28 cellular contexts compared by ENCODE assay signal in genomic region chr2:174563530-174564282, GRCh38. TPM values are rescaled to one million over a fixed set of nuclear protein-coding genes. Genes with fewer than 3 reads are reported as not detected.
DNase-seq lines count a peak whose midpoint lies in the region; ATAC-seq lines count a peak whose summit lies in the region.
"Had no signal": no experiment of that assay in that cellular context is flagged by ENCODE, and none has a peak within 500 bp of the region (broad histone marks: within the 10 kb centered on the region; RNA-seq: fewer than 3 reads in every experiment).

No MANE protein-coding gene starts in this region.

- H3K4me3 ChIP-seq in CD4-positive, alpha-beta memory T cell (ENCODE audit: low read length in 2 of 2) = no peak overlapping the region
- H3K4me3 ChIP-seq: BLaER1, dorsolateral prefrontal cortex, gastrocnemius medialis, psoas muscle, sigmoid colon had no signal

- H3K4me1 Mint-ChIP-seq in activated CD4-positive, alpha-beta memory T cell treated with anti-CD3 and anti-CD28 coated beads for 36 hours (ENCODE audit: low read depth) = peaks cover 40% of the 10 kb centered on the region
- peaks cover 18% of the 10 kb centered on the region for H3K4me1 Mint-ChIP-seq in activated CD4-positive, alpha-beta memory T cell treated with anti-CD3 and anti-CD28 coated beads, Interleukin-2, amount 10 ng/mL, durations not matched to agents 7 days and 5 days
- peaks cover 8 to 23% (median 17%) of the 10 kb centered on the region in 4 donors for H3K4me1 Mint-ChIP-seq in CD4-positive, alpha-beta memory T cell
- peaks cover 7% of the 10 kb centered on the region for H3K4me1 Mint-ChIP-seq in activated T-helper 2 cell treated with anti-CD3 and anti-CD28 coated beads, Interferon-gamma antibody, Interleukin-2, Interleukin-4, amounts not matched to agents 10 μg/mL and 5 μg/mL and 100 μg/mL, durations not matched to agents 14 hours and 24 hours and 36 hours (ENCODE audit: low read depth)
- H3K4me1 Mint-ChIP-seq in naive thymus-derived CD8-positive, alpha-beta T cell = peaks cover 3 to 6% (median 4%) of the 10 kb centered on the region in 4 donors

- peaks cover 87% of the 10 kb centered on the region for H3K36me3 ChIP-seq in CD4-positive, alpha-beta memory T cell (ENCODE audit: insufficient read depth, low read length)
- H3K36me3 ChIP-seq: gastrocnemius medialis had no signal

- H3K4me3 Mint-ChIP-seq in activated CD4-positive, alpha-beta memory T cell treated with anti-CD3 and anti-CD28 coated beads for 36 hours = no peak overlapping the region
- H3K4me3 Mint-ChIP-seq in activated CD4-positive, alpha-beta memory T cell treated with anti-CD3 and anti-CD28 coated beads, Interleukin-2, amount 10 ng/mL, durations not matched to agents 7 days and 5 days = no peak overlapping the region
- no peak overlapping the region for H3K4me3 Mint-ChIP-seq in CD4-positive, alpha-beta memory T cell
- no peak overlapping the region for H3K4me3 Mint-ChIP-seq in activated T-helper 2 cell treated with anti-CD3 and anti-CD28 coated beads, Interferon-gamma antibody, Interleukin-2, Interleukin-4, amounts not matched to agents 10 μg/mL and 5 μg/mL and 100 μg/mL, durations not matched to agents 14 hours and 24 hours and 36 hours (ENCODE audit: low read depth)
- H3K4me3 Mint-ChIP-seq in naive thymus-derived CD8-positive, alpha-beta T cell = no peak overlapping the region
- H3K4me3 Mint-ChIP-seq: IgD-negative memory B cell; mesothelial cell of epicardium; T-helper 1 cell treated with Interleukin-12 subunit alpha and Interleukin-12 subunit beta and Interleukin-4 antibody, amounts not matched to agents 30 μg/mL and 1 μg/mL, for 36 hours had no signal

- H3K4me1 ChIP-seq in CD4-positive, alpha-beta memory T cell (ENCODE audit: insufficient read depth, low read length) = no peaks in the 10 kb centered on the region
- H3K4me1 ChIP-seq: BLaER1 had no signal

- CTCF ChIA-PET in activated CD4-positive, alpha-beta memory T cell treated with anti-CD3 and anti-CD28 coated beads for 36 hours (lab: Charles Lee) = interaction anchor here (0.8 to 1.7 kb wide), 3 partner anchors 9 to 17 kb away, joined by 3 to 5 read pairs (median 3); no protein-coding TSS in a partner anchor
- CTCF ChIA-PET in activated CD4-positive, alpha-beta memory T cell treated with anti-CD3 and anti-CD28 coated beads, Interleukin-2, amount 10 ng/mL, durations not matched to agents 7 days and 5 days (lab: Charles Lee) = interaction anchor here (2.0 to 2.4 kb wide), 3 partner anchors 100 to 124 kb away, joined by 5 to 10 read pairs (median 7); no protein-coding TSS in a partner anchor
- CTCF ChIA-PET in CD4-positive, alpha-beta memory T cell (lab: Charles Lee; ENCODE audit: partially characterized antibody) = interaction anchor here (1.0 to 26.1 kb wide), 3 partner anchors 37 to 136 kb away, joined by 4 to 430 read pairs (median 4); partner anchors contain the start of gene WIPF1

- H3K27ac Mint-ChIP-seq in activated CD4-positive, alpha-beta memory T cell treated with anti-CD3 and anti-CD28 coated beads for 36 hours = peak overlapping the region; percentile 60
- H3K27ac Mint-ChIP-seq in activated CD4-positive, alpha-beta memory T cell treated with anti-CD3 and anti-CD28 coated beads, Interleukin-2, amount 10 ng/mL, durations not matched to agents 7 days and 5 days = no peak overlapping the region
- peak overlapping the region in 4 of 7 donors; percentile 32 to 67 (median 49) for H3K27ac Mint-ChIP-seq in CD4-positive, alpha-beta memory T cell
- peak overlapping the region; percentile 22 for H3K27ac Mint-ChIP-seq in activated T-helper 2 cell treated with anti-CD3 and anti-CD28 coated beads, Interferon-gamma antibody, Interleukin-2, Interleukin-4, amounts not matched to agents 10 μg/mL and 5 μg/mL and 100 μg/mL, durations not matched to agents 14 hours and 24 hours and 36 hours
- peak overlapping the region in 8 of 10 donors; percentile 25 to 81 (median 58) for H3K27ac Mint-ChIP-seq in naive thymus-derived CD8-positive, alpha-beta T cell
- H3K27ac Mint-ChIP-seq: mesothelial cell of epicardium; T-helper 1 cell treated with Interleukin-12 subunit alpha and Interleukin-12 subunit beta and Interleukin-4 antibody, amounts not matched to agents 30 μg/mL and 1 μg/mL, for 36 hours had no signal

- peaks cover 50% of the 10 kb centered on the region for H3K36me3 Mint-ChIP-seq in activated CD4-positive, alpha-beta memory T cell treated with anti-CD3 and anti-CD28 coated beads for 36 hours
- H3K36me3 Mint-ChIP-seq in activated CD4-positive, alpha-beta memory T cell treated with anti-CD3 and anti-CD28 coated beads, Interleukin-2, amount 10 ng/mL, durations not matched to agents 7 days and 5 days (ENCODE audit: low read depth) = peaks cover 85% of the 10 kb centered on the region
- H3K36me3 Mint-ChIP-seq in CD4-positive, alpha-beta memory T cell = peaks cover 55 to 87% of the 10 kb centered on the region in 2 donors
- peaks cover 83% of the 10 kb centered on the region for H3K36me3 Mint-ChIP-seq in activated T-helper 2 cell treated with anti-CD3 and anti-CD28 coated beads, Interferon-gamma antibody, Interleukin-2, Interleukin-4, amounts not matched to agents 10 μg/mL and 5 μg/mL and 100 μg/mL, durations not matched to agents 14 hours and 24 hours and 36 hours (ENCODE audit: low read depth)
- peaks cover 0 to 90% (median 17%) of the 10 kb centered on the region in 3 donors for H3K36me3 Mint-ChIP-seq in naive thymus-derived CD8-positive, alpha-beta T cell

- H3K9me3 ChIP-seq in CD4-positive, alpha-beta memory T cell (ENCODE audit: control insufficient read depth in 1 of 2, low read length in 2 of 2) = no peaks in the 10 kb centered on the region
- H3K9me3 ChIP-seq: BLaER1, gastrocnemius medialis, psoas muscle, sigmoid colon had no signal

- DNase-seq in activated CD4-positive, alpha-beta memory T cell treated with anti-CD3 and anti-CD28 coated beads for 36 hours = no peak
- no peak for DNase-seq in activated CD4-positive, alpha-beta memory T cell treated with anti-CD3 and anti-CD28 coated beads, Interleukin-2, amount 10 ng/mL, durations not matched to agents 7 days and 5 days
- no peak for DNase-seq in CD4-positive, alpha-beta memory T cell
- DNase-seq in activated T-helper 2 cell treated with anti-CD3 and anti-CD28 coated beads, Interferon-gamma antibody, Interleukin-2, Interleukin-4, amounts not matched to agents 10 μg/mL and 5 μg/mL and 100 μg/mL, durations not matched to agents 14 hours and 24 hours and 36 hours (ENCODE audit: low spot score) = no peak
- no peak for DNase-seq in naive thymus-derived CD8-positive, alpha-beta T cell
- DNase-seq in RPMI8226 = no peak
- DNase-seq: activated CD4-positive, alpha-beta T cell treated with anti-CD3 and anti-CD28 coated beads, Interleukin-2, amount 50 U/mL, for 4 hours; activated CD4-positive, CD25-positive, alpha-beta regulatory T cell; activated gamma-delta T cell; amygdala; DMS79 treated with DMSO at 0.1 percent for 48 hours; dorsolateral prefrontal cortex; gastrocnemius medialis; GDM1; NCI-H510A treated with DMSO at 0.1 percent for 48 hours; occipital lobe; OCI-M1; psoas muscle; sigmoid colon; stimulated activated CD4-positive, alpha-beta T cell treated with anti-CD3 and anti-CD28 coated beads, Interleukin-12 subunit alpha, Interleukin-12 subunit beta, amount 100 ng/mL, for 4 hours; stimulated activated CD4-positive, alpha-beta T cell treated with anti-CD3 and anti-CD28 coated beads, Interleukin-2, amount 100 ng/mL, for 48 hours; trophoblast cell had no signal

- no peaks in the 10 kb centered on the region for H3K27me3 Mint-ChIP-seq in activated CD4-positive, alpha-beta memory T cell treated with anti-CD3 and anti-CD28 coated beads for 36 hours
- H3K27me3 Mint-ChIP-seq in activated CD4-positive, alpha-beta memory T cell treated with anti-CD3 and anti-CD28 coated beads, Interleukin-2, amount 10 ng/mL, durations not matched to agents 7 days and 5 days = no peaks in the 10 kb centered on the region
- H3K27me3 Mint-ChIP-seq in CD4-positive, alpha-beta memory T cell = no peaks in the 10 kb centered on the region
- no peaks in the 10 kb centered on the region for H3K27me3 Mint-ChIP-seq in activated T-helper 2 cell treated with anti-CD3 and anti-CD28 coated beads, Interferon-gamma antibody, Interleukin-2, Interleukin-4, amounts not matched to agents 10 μg/mL and 5 μg/mL and 100 μg/mL, durations not matched to agents 14 hours and 24 hours and 36 hours (ENCODE audit: low read depth)
- H3K27me3 Mint-ChIP-seq in naive thymus-derived CD8-positive, alpha-beta T cell = no peaks in the 10 kb centered on the region
- H3K27me3 Mint-ChIP-seq: IgD-negative memory B cell had no signal

- POLR2A ChIA-PET in activated CD4-positive, alpha-beta memory T cell treated with anti-CD3 and anti-CD28 coated beads for 36 hours (lab: Charles Lee) = interaction anchor here (1.5 kb wide), 1 partner anchor 70 kb away, joined by 4 read pairs; no protein-coding TSS in a partner anchor
- POLR2A ChIA-PET in activated CD4-positive, alpha-beta memory T cell treated with anti-CD3 and anti-CD28 coated beads, Interleukin-2, amount 10 ng/mL, durations not matched to agents 7 days and 5 days (lab: Charles Lee) = no interaction called here
- POLR2A ChIA-PET in CD4-positive, alpha-beta memory T cell (lab: Charles Lee; ENCODE audit: partially characterized antibody) = interaction anchor here (0.5 to 9.6 kb wide), 6 partner anchors 9 to 1424 kb away, joined by 3 to 53 read pairs (median 4); partner anchors contain the start of gene WIPF1
- POLR2A ChIA-PET in naive thymus-derived CD8-positive, alpha-beta T cell (lab: Charles Lee) = no interaction called here

- no peaks in the 10 kb centered on the region for H3K27me3 ChIP-seq in CD4-positive, alpha-beta memory T cell (ENCODE audit: insufficient read depth, low read length)
- H3K27me3 ChIP-seq: BLaER1, dorsolateral prefrontal cortex, gastrocnemius medialis, sigmoid colon had no signal

- no peaks in the 10 kb centered on the region for H3K9me3 Mint-ChIP-seq in activated CD4-positive, alpha-beta memory T cell treated with anti-CD3 and anti-CD28 coated beads for 36 hours
- H3K9me3 Mint-ChIP-seq in activated CD4-positive, alpha-beta memory T cell treated with anti-CD3 and anti-CD28 coated beads, Interleukin-2, amount 10 ng/mL, durations not matched to agents 7 days and 5 days = no peaks in the 10 kb centered on the region
- no peaks in the 10 kb centered on the region for H3K9me3 Mint-ChIP-seq in CD4-positive, alpha-beta memory T cell
- no peaks in the 10 kb centered on the region for H3K9me3 Mint-ChIP-seq in activated T-helper 2 cell treated with anti-CD3 and anti-CD28 coated beads, Interferon-gamma antibody, Interleukin-2, Interleukin-4, amounts not matched to agents 10 μg/mL and 5 μg/mL and 100 μg/mL, durations not matched to agents 14 hours and 24 hours and 36 hours
- H3K9me3 Mint-ChIP-seq in naive thymus-derived CD8-positive, alpha-beta T cell = no peaks in the 10 kb centered on the region
- H3K9me3 Mint-ChIP-seq: IgD-negative memory B cell; mesothelial cell of epicardium; T-helper 1 cell treated with Interleukin-12 subunit alpha and Interleukin-12 subunit beta and Interleukin-4 antibody, amounts not matched to agents 30 μg/mL and 1 μg/mL, for 36 hours had no signal

- intact Hi-C loops in activated CD4-positive, alpha-beta memory T cell treated with anti-CD3 and anti-CD28 coated beads for 36 hours (cut with micrococcal nuclease) = no loop called here
- intact Hi-C loops in CD4-positive, alpha-beta memory T cell (cut with micrococcal nuclease) = loop anchor here (1.0 kb wide), 1 partner anchor 10 kb away; no protein-coding TSS in a partner anchor
- intact Hi-C loops in activated T-helper 2 cell treated with anti-CD3 and anti-CD28 coated beads, Interferon-gamma antibody, Interleukin-2, Interleukin-4, amounts not matched to agents 10 μg/mL and 5 μg/mL and 100 μg/mL, durations not matched to agents 14 hours and 24 hours and 36 hours (cut with micrococcal nuclease) = no loop called here

- H3K27ac ChIP-seq in CD4-positive, alpha-beta memory T cell (ENCODE audit: low read depth, low read length) = no peak overlapping the region
- H3K27ac ChIP-seq: BLaER1, gastrocnemius medialis, psoas muscle, sigmoid colon had no signal

- no peak for ATAC-seq in naive thymus-derived CD8-positive, alpha-beta T cell
- no peak for ATAC-seq in HG03442 (IDR thresholded peaks at IDR 0.05; ENCODE audit: unreplicated experiment)
- no peak for ATAC-seq in GM19452 (IDR thresholded peaks at IDR 0.05; ENCODE audit: unreplicated experiment)
- ATAC-seq: gastrocnemius medialis, psoas muscle had no signal

RNA-seq across cellular contexts. Expression of gene WIPF1, which starts 33.9 kb away (rescaled TPM):
- total RNA-seq in activated CD4-positive, alpha-beta memory T cell treated with anti-CD3 and anti-CD28 coated beads for 36 hours = 100 to 1,000 TPM; 170 to 183 TPM
- total RNA-seq in activated CD4-positive, alpha-beta memory T cell treated with anti-CD3 and anti-CD28 coated beads, Interleukin-2, amount 10 ng/mL, durations not matched to agents 7 days and 5 days = 100 to 1,000 TPM; 574 to 590 TPM
- 100 to 1,000 TPM; 483 to 484 TPM for total RNA-seq in CD4-positive, alpha-beta memory T cell
- 100 to 1,000 TPM in 1 of 2 donors, 10 to 100 TPM in 1; 79.2 to 169 TPM for polyA plus RNA-seq in CD4-positive, alpha-beta memory T cell
- 281 and 287 TPM in 2 replicates for total RNA-seq in activated T-helper 2 cell treated with anti-CD3 and anti-CD28 coated beads, Interferon-gamma antibody, Interleukin-2, Interleukin-4, amounts not matched to agents 10 μg/mL and 5 μg/mL and 100 μg/mL, durations not matched to agents 14 hours and 24 hours and 36 hours
- 100 to 1,000 TPM; 408 to 419 TPM for total RNA-seq in naive thymus-derived CD8-positive, alpha-beta T cell
- 100 to 1,000 TPM in 2 of 3 donors, 10 to 100 TPM in 1; 97.5 to 116 (median 103) TPM for polyA plus RNA-seq in naive thymus-derived CD8-positive, alpha-beta T cell

Comparison
In these comparisons a context has a peak if more than half of its experiments do, and no peak if none do; other contexts are left out.
1. POLR2A ChIA-PET loops: an anchor here in activated CD4-positive, alpha-beta memory T cell treated with anti-CD3 and anti-CD28 coated beads for 36 hours (1.5 kb wide) and CD4-positive, alpha-beta memory T cell (0.5 to 9.6 kb wide); none called in activated CD4-positive, alpha-beta memory T cell treated with anti-CD3 and anti-CD28 coated beads, Interleukin-2, amount 10 ng/mL, durations not matched to agents 7 days and 5 days and naive thymus-derived CD8-positive, alpha-beta T cell.